Comparison of ENCODE assay signal across 12 cellular contexts in genomic region chr5:153900703-153901395, GRCh38.
DNase-seq lines count a peak whose midpoint lies in the region; ATAC-seq and TF ChIP-seq lines count a peak whose summit lies in the region.
"Had no signal": no experiment of that assay in that cellular context is flagged by ENCODE, and none has a peak within 500 bp of the region (broad histone marks: within the 10 kb centered on the region; RNA-seq: fewer than 3 reads in every experiment).

No MANE protein-coding gene starts in this region.

- DNase-seq in GM03348 (ENCODE audit: low spot score) (peak; percentile 86), amniotic epithelial cell (ENCODE audit: low read depth) (peak; percentile 93), fibroblast of the aortic adventitia (ENCODE audit: low read depth) (peak; percentile 75), skeletal muscle cell (ENCODE audit: low read depth) (peak; percentile 27), NCI-H748 treated with DMSO at 0.1 percent for 48 hours (lab: John Stamatoyannopoulos, UW) (no peak)
- no peak for DNase-seq in stimulated activated CD4-positive, alpha-beta T cell treated with anti-CD3 and anti-CD28 coated beads, Interleukin-1b, Interleukin-23, amount 100 ng/mL, for 48 hours
- DNase-seq: activated T-cell treated with anti-CD3 and anti-CD28 coated beads, Interleukin-2, amount 50 U/mL, for 24 hours; NCI-H1048; SIG-M5 had no signal

- TF ChIP-seq CTCF in fibroblast of the aortic adventitia (IDR thresholded peaks at IDR 0.05; ENCODE audit: insufficient read depth, low read length): no peak

- ATAC-seq in GM18867 (IDR thresholded peaks at IDR 0.05; ENCODE audit: unreplicated experiment): no peak
- ATAC-seq in GM18505 (IDR thresholded peaks at IDR 0.05; ENCODE audit: unreplicated experiment): no peak
- ATAC-seq: stimulated activated effector memory CD8-positive, alpha-beta T cell treated with anti-CD3 and anti-CD28 coated beads, Interleukin-12 subunit alpha, Interleukin-12 subunit beta, amount 100 ng/mL, for 72 hours had no signal

- TF ChIP-seq POLR2A in GM18505 (IDR thresholded peaks at IDR 0.05; ENCODE audit: borderline replicate concordance, extremely low read depth, insufficient read depth, insufficient read length): no peak

- H3K4me3 ChIP-seq in fibroblast of the aortic adventitia (ENCODE audit: low read depth, low read length) (no peak overlapping the region), skeletal muscle cell (ENCODE audit: low read depth, low read length) (no peak overlapping the region)

Comparison
In these comparisons a context has a peak if more than half of its experiments do, and no peak if none do; other contexts are left out.
1. DNase-seq: peak in GM03348 (single experiment), amniotic epithelial cell (single experiment), fibroblast of the aortic adventitia (single experiment) and skeletal muscle cell (single experiment); none in stimulated activated CD4-positive, alpha-beta T cell treated with anti-CD3 and anti-CD28 coated beads, Interleukin-1b, Interleukin-23, amount 100 ng/mL, for 48 hours (single experiment) and NCI-H748 treated with DMSO at 0.1 percent for 48 hours (single experiment).